In the genomic region with DNA sequence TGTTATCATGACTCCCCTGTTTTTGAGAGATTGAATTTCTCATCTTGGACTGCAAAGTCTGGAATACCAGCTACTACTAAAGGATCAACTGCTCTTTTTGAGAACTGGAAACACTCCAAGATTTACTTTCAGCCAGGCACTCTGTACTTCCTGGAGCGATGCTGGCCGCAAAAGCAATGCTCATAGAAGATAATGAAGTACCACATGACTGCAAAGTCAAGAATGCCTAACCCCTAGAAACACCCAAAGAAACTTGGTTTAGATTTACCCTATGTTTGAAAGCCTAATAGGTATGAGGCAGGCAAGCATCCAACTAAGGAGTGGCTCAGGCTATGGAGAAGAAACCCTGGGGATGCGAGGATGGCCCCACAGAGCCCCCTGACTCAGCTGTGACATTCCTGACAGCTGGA, we compare ENCODE assay signal across 14 cellular contexts. TPM values are rescaled to one million over a fixed set of nuclear protein-coding genes. Genes with fewer than 3 reads are reported as not detected.
A peak's percentile ranks its signal among the peaks of the same experiment; 100 is the strongest.
DNase-seq lines count a peak whose midpoint lies in the region; ATAC-seq and TF ChIP-seq lines count a peak whose summit lies in the region.
"Had no signal": no experiment of that assay in that cellular context is flagged by ENCODE, and none has a peak within 500 bp of the region (broad histone marks: within the 10 kb centered on the region; RNA-seq: fewer than 3 reads in every experiment).

No MANE protein-coding gene starts in this region.

- no peaks in the 10 kb centered on the region for H3K9me3 Mint-ChIP-seq in mesothelial cell of epicardium
- H3K9me3 Mint-ChIP-seq: activated naive CD8-positive, alpha-beta T cell treated with anti-CD3 and anti-CD28 coated beads, Interleukin-2, amount 50 U/mL, for 24 hours; neural crest cell; stimulated activated effector memory CD8-positive, alpha-beta T cell treated with anti-CD3 and anti-CD28 coated beads, Interleukin-12 subunit alpha, Interleukin-12 subunit beta, amount 100 ng/mL, for 72 hours had no signal

- H3K4me3 Mint-ChIP-seq in mesothelial cell of epicardium: no peak overlapping the region
- H3K4me3 Mint-ChIP-seq: activated naive CD8-positive, alpha-beta T cell treated with anti-CD3 and anti-CD28 coated beads, Interleukin-2, amount 50 U/mL, for 24 hours; neural crest cell; stimulated activated effector memory CD8-positive, alpha-beta T cell treated with anti-CD3 and anti-CD28 coated beads, Interleukin-12 subunit alpha, Interleukin-12 subunit beta, amount 100 ng/mL, for 72 hours had no signal

- DNase-seq in DMS79 treated with DMSO at 0.1 percent for 48 hours (lab: John Stamatoyannopoulos, UW) (peak; percentile 100), NCI-H187 treated with DMSO at 0.1 percent for 48 hours (lab: John Stamatoyannopoulos, UW) (peak; percentile 56), choroid plexus epithelial cell (ENCODE audit: low read depth) (peak; percentile 95), mesothelial cell of epicardium (ENCODE audit: low spot score in 2 of 2, unreplicated experiment in 2 of 2) (no peak), KG1 (lab: John Stamatoyannopoulos, UW) (no peak), SIG-M5 (lab: John Stamatoyannopoulos, UW) (no peak)
- DNase-seq in activated CD8-positive, alpha-beta memory T cell treated with anti-CD3 and anti-CD28 coated beads, Interleukin-2, amount 50 U/mL, for 4 hours: no peak
- DNase-seq: activated naive CD8-positive, alpha-beta T cell treated with anti-CD3 and anti-CD28 coated beads, Interleukin-2, amount 50 U/mL, for 24 hours; NCI-H1417 treated with DMSO at 0.1 percent for 48 hours; PC-3 had no signal

- no peak overlapping the region for H3K4me3 ChIP-seq in choroid plexus epithelial cell (ENCODE audit: low read depth, low read length)

- no peaks in the 10 kb centered on the region for H3K27me3 Mint-ChIP-seq in mesothelial cell of epicardium (ENCODE audit: low read depth)

- H3K27ac Mint-ChIP-seq in mesothelial cell of epicardium: peak overlapping the region; percentile 8
- H3K27ac Mint-ChIP-seq: activated naive CD8-positive, alpha-beta T cell treated with anti-CD3 and anti-CD28 coated beads, Interleukin-2, amount 50 U/mL, for 24 hours; stimulated activated effector memory CD8-positive, alpha-beta T cell treated with anti-CD3 and anti-CD28 coated beads, Interleukin-12 subunit alpha, Interleukin-12 subunit beta, amount 100 ng/mL, for 72 hours had no signal

- no peaks in the 10 kb centered on the region for H3K36me3 Mint-ChIP-seq in mesothelial cell of epicardium
- H3K36me3 Mint-ChIP-seq: stimulated activated effector memory CD8-positive, alpha-beta T cell treated with anti-CD3 and anti-CD28 coated beads, Interleukin-12 subunit alpha, Interleukin-12 subunit beta, amount 100 ng/mL, for 72 hours had no signal

- peaks cover 12% of the 10 kb centered on the region for H3K4me1 Mint-ChIP-seq in mesothelial cell of epicardium
- H3K4me1 Mint-ChIP-seq: activated naive CD8-positive, alpha-beta T cell treated with anti-CD3 and anti-CD28 coated beads, Interleukin-2, amount 50 U/mL, for 24 hours; stimulated activated effector memory CD8-positive, alpha-beta T cell treated with anti-CD3 and anti-CD28 coated beads, Interleukin-12 subunit alpha, Interleukin-12 subunit beta, amount 100 ng/mL, for 72 hours had no signal

- ATAC-seq in GM21381 (IDR thresholded peaks at IDR 0.05; ENCODE audit: unreplicated experiment): no peak
- ATAC-seq: activated naive CD8-positive, alpha-beta T cell treated with anti-CD3 and anti-CD28 coated beads, Interleukin-2, amount 50 U/mL, for 24 hours; PC-3; stimulated activated effector memory CD8-positive, alpha-beta T cell treated with anti-CD3 and anti-CD28 coated beads, Interleukin-12 subunit alpha, Interleukin-12 subunit beta, amount 100 ng/mL, for 72 hours had no signal

- TF ChIP-seq CTCF in choroid plexus epithelial cell (conservative IDR thresholded peaks at IDR 0.05; ENCODE audit: low read depth, low read length) (no peak), mesothelial cell of epicardium (IDR thresholded peaks at IDR 0.05; ENCODE audit: unreplicated experiment) (no peak)

RNA-seq across cellular contexts. Expression of gene ARHGAP20, which starts 47.7 kb away (rescaled TPM):
- total RNA-seq in mesothelial cell of epicardium: 8.4 to 9.0 TPM (median 8.9 TPM) in 3 replicates
- total RNA-seq: activated CD8-positive, alpha-beta memory T cell treated with anti-CD3 and anti-CD28 coated beads for 36 hours; PC-3 had no signal

Comparison
In these comparisons a context has a peak if more than half of its experiments do, and no peak if none do; other contexts are left out.
1. DNase-seq: peak in DMS79 treated with DMSO at 0.1 percent for 48 hours (single experiment), NCI-H187 treated with DMSO at 0.1 percent for 48 hours (single experiment) and choroid plexus epithelial cell (single experiment); none in mesothelial cell of epicardium (0 of 2), KG1 (single experiment), activated CD8-positive, alpha-beta memory T cell treated with anti-CD3 and anti-CD28 coated beads, Interleukin-2, amount 50 U/mL, for 4 hours (single experiment) and SIG-M5 (single experiment).